ENCODE assay signal across 8 cellular contexts in genomic region chr1:161612322-161613141, GRCh38. TPM values are rescaled to one million over a fixed set of nuclear protein-coding genes. Genes with fewer than 3 reads are reported as not detected.
DNase-seq lines count a peak whose midpoint lies in the region; ATAC-seq and TF ChIP-seq lines count a peak whose summit lies in the region.
"Not testable (repeated sequence)": the region's sequence is repeated elsewhere in the genome, so short reads cannot be mapped to it uniquely, and the experiment has no call there.

No MANE protein-coding gene starts in this region.

- H3K4me1 ChIP-seq in KMS-11 (ENCODE audit: low read depth, poor library complexity, severe bottlenecking): peaks cover 14% of the 10 kb centered on the region
- H3K4me1 ChIP-seq in fibroblast of lung (ENCODE audit: control insufficient read depth, extremely low read depth, insufficient read depth, low read length): not testable (repeated sequence)

- H3K79me2 ChIP-seq in KMS-11 (ENCODE audit: insufficient read depth, low read depth); fibroblast of lung (ENCODE audit: control insufficient read depth, insufficient read depth, low read length): not testable (repeated sequence)

- peaks cover 23% of the 10 kb centered on the region for H3K4me1 Mint-ChIP-seq in activated T-helper 2 cell treated with anti-CD3 and anti-CD28 coated beads, Interferon-gamma antibody, Interleukin-2, Interleukin-4, amounts not matched to agents 10 μg/mL and 5 μg/mL and 100 μg/mL, durations not matched to agents 14 hours and 24 hours and 36 hours (ENCODE audit: low read depth)

- H3K9ac ChIP-seq in KMS-11: peak overlapping the region; percentile 45; the same call in 1 of the 2 replicates
- H3K9ac ChIP-seq in fibroblast of lung (ENCODE audit: insufficient read depth, low read length): not testable (repeated sequence)

- H3K27ac ChIP-seq in KMS-11 (peak overlapping the region; percentile 54), fibroblast of lung (ENCODE audit: insufficient read depth, low read length) (peak overlapping the region; percentile 59)

- peak; percentile 89 for ATAC-seq in GM21786 (IDR thresholded peaks at IDR 0.05; ENCODE audit: unreplicated experiment)

- H3K4me3 ChIP-seq in KMS-11 (IDR thresholded peaks at IDR 0.05; ENCODE audit: insufficient read depth, low read depth, low read length): not testable (repeated sequence)
- H3K4me3 ChIP-seq in fibroblast of lung (replicated peaks in 1 of 4; ENCODE audit: control extremely low read depth in 1 of 4, insufficient read depth in 1 of 4, low read depth in 3 of 4, low read length in 4 of 4): peak overlapping the region; percentile 54 to 64 (median 62)

- H3K9me3 ChIP-seq in fibroblast of lung (ENCODE audit: control insufficient read depth, insufficient read depth, low read depth, low read length): not testable (repeated sequence)

- H3K27me3 ChIP-seq in KMS-11 (ENCODE audit: insufficient read depth, low read depth); fibroblast of lung (ENCODE audit: control insufficient read depth, insufficient read depth, low read length): not testable (repeated sequence)

- H3K4me3 Mint-ChIP-seq in activated T-helper 2 cell treated with anti-CD3 and anti-CD28 coated beads, Interferon-gamma antibody, Interleukin-2, Interleukin-4, amounts not matched to agents 10 μg/mL and 5 μg/mL and 100 μg/mL, durations not matched to agents 14 hours and 24 hours and 36 hours (ENCODE audit: low read depth): peak overlapping the region; percentile 90

- peak overlapping the region; percentile 89 for H3K27ac Mint-ChIP-seq in activated T-helper 2 cell treated with anti-CD3 and anti-CD28 coated beads, Interferon-gamma antibody, Interleukin-2, Interleukin-4, amounts not matched to agents 10 μg/mL and 5 μg/mL and 100 μg/mL, durations not matched to agents 14 hours and 24 hours and 36 hours

- DNase-seq in DMS79 treated with DMSO at 0.1 percent for 48 hours (lab: John Stamatoyannopoulos, UW) (peak; percentile 78), RPMI8226 (peak; percentile 100), fibroblast of lung (ENCODE audit: low read depth in 2 of 2) (peak; percentile 97 to 99), myocyte (ENCODE audit: low read depth) (peak; percentile 95)
- peak; percentile 90 for DNase-seq in activated T-helper 2 cell treated with anti-CD3 and anti-CD28 coated beads, Interferon-gamma antibody, Interleukin-2, Interleukin-4, amounts not matched to agents 10 μg/mL and 5 μg/mL and 100 μg/mL, durations not matched to agents 14 hours and 24 hours and 36 hours (ENCODE audit: low spot score)
- peak; percentile 62 to 82 for DNase-seq in stimulated activated CD8-positive, alpha-beta memory T cell treated with anti-CD3 and anti-CD28 coated beads, Interleukin-7, amount 100 ng/mL, for 1 hour (ENCODE audit: low read depth in 2 of 2)

- not testable (repeated sequence) for TF ChIP-seq CTCF in KMS-11 (conservative IDR thresholded peaks at IDR 0.05; ENCODE audit: low read depth, low read length); fibroblast of lung (conservative IDR thresholded peaks at IDR 0.05 in 1 of 2, IDR thresholded peaks at IDR 0.05 in 1 of 2; ENCODE audit: low read depth in 1 of 2, low read length in 2 of 2)

- peak overlapping the region; percentile 69 for H2AFZ ChIP-seq in KMS-11 (ENCODE audit: low read depth)
- H2AFZ ChIP-seq in fibroblast of lung (ENCODE audit: low read length): not testable (repeated sequence)

- intact Hi-C loops in activated T-helper 2 cell treated with anti-CD3 and anti-CD28 coated beads, Interferon-gamma antibody, Interleukin-2, Interleukin-4, amounts not matched to agents 10 μg/mL and 5 μg/mL and 100 μg/mL, durations not matched to agents 14 hours and 24 hours and 36 hours (cut with micrococcal nuclease): loop anchor here (1.0 to 5.0 kb wide), 3 partner anchors 9 to 80 kb away; no protein-coding TSS in a partner anchor

- H4K20me1 ChIP-seq in KMS-11 (ENCODE audit: insufficient read depth); fibroblast of lung (ENCODE audit: control insufficient read depth, extremely low read depth, insufficient read depth, low read length): not testable (repeated sequence)

- H3K27me3 Mint-ChIP-seq in activated T-helper 2 cell treated with anti-CD3 and anti-CD28 coated beads, Interferon-gamma antibody, Interleukin-2, Interleukin-4, amounts not matched to agents 10 μg/mL and 5 μg/mL and 100 μg/mL, durations not matched to agents 14 hours and 24 hours and 36 hours (ENCODE audit: low read depth): peaks cover 14% of the 10 kb centered on the region

- H3K36me3 Mint-ChIP-seq in activated T-helper 2 cell treated with anti-CD3 and anti-CD28 coated beads, Interferon-gamma antibody, Interleukin-2, Interleukin-4, amounts not matched to agents 10 μg/mL and 5 μg/mL and 100 μg/mL, durations not matched to agents 14 hours and 24 hours and 36 hours (ENCODE audit: low read depth): not testable (repeated sequence)

- peak overlapping the region; percentile 60 for H3K4me2 ChIP-seq in KMS-11
- H3K4me2 ChIP-seq in fibroblast of lung (ENCODE audit: extremely low read depth, insufficient read depth, low read length): peak overlapping the region; percentile 71

- not testable (repeated sequence) for H3K36me3 ChIP-seq in KMS-11 (ENCODE audit: insufficient read depth); fibroblast of lung (ENCODE audit: control insufficient read depth, insufficient read depth, low read length)

- not testable (repeated sequence) for H3K9me3 Mint-ChIP-seq in activated T-helper 2 cell treated with anti-CD3 and anti-CD28 coated beads, Interferon-gamma antibody, Interleukin-2, Interleukin-4, amounts not matched to agents 10 μg/mL and 5 μg/mL and 100 μg/mL, durations not matched to agents 14 hours and 24 hours and 36 hours

RNA-seq across cellular contexts. Expression of gene FCGR3B, which starts 18.4 kb away (rescaled TPM):
- not detected in 2 replicates for total RNA-seq in activated T-helper 2 cell treated with anti-CD3 and anti-CD28 coated beads, Interferon-gamma antibody, Interleukin-2, Interleukin-4, amounts not matched to agents 10 μg/mL and 5 μg/mL and 100 μg/mL, durations not matched to agents 14 hours and 24 hours and 36 hours
- total RNA-seq in fibroblast of lung: not detected in 2 replicates
- not detected in 2 replicates for polyA plus RNA-seq in fibroblast of lung
- polyA plus RNA-seq in fibroblast of lung (2012): not detected in 2 replicates
- not detected in 2 replicates for polyA minus RNA-seq in fibroblast of lung (ENCODE audit: low replicate concordance)
- not detected in 2 replicates for total RNA-seq in myocyte
- not detected for polyA plus RNA-seq in myocyte (2012)

RNA-seq across cellular contexts. Expression of gene FCGR2B, which starts 50.4 kb away (rescaled TPM):
- total RNA-seq in activated T-helper 2 cell treated with anti-CD3 and anti-CD28 coated beads, Interferon-gamma antibody, Interleukin-2, Interleukin-4, amounts not matched to agents 10 μg/mL and 5 μg/mL and 100 μg/mL, durations not matched to agents 14 hours and 24 hours and 36 hours: not detected in 2 replicates
- total RNA-seq in fibroblast of lung (not detected in 2 replicates), myocyte (not detected in 2 replicates)
- polyA plus RNA-seq in fibroblast of lung: not detected in 2 replicates
- polyA plus RNA-seq in fibroblast of lung (2012): not detected in 2 replicates
- 0.33 TPM in 1 of 2 replicates, not detected in the other for polyA minus RNA-seq in fibroblast of lung (ENCODE audit: low replicate concordance)
- polyA plus RNA-seq in myocyte (2012): not detected
